9 cellular contexts compared by ENCODE assay signal in genomic region chr11:27700351-27701261, GRCh38. TPM values are rescaled to one million over a fixed set of nuclear protein-coding genes. Genes with fewer than 3 reads are reported as not detected.
A peak's percentile ranks its signal among the peaks of the same experiment; 100 is the strongest.
DNase-seq lines count a peak whose midpoint lies in the region; ATAC-seq, FAIRE-seq and TF ChIP-seq lines count a peak whose summit lies in the region.
"Had no signal": no experiment of that assay in that cellular context is flagged by ENCODE, and none has a peak within 500 bp of the region (broad histone marks: within the 10 kb centered on the region; RNA-seq: fewer than 3 reads in every experiment).

Gene BDNF, minus strand, starts transcription at chr11:27700455. Its CDS starts 41,891 bp downstream, at chr11:27658564.

- no peaks in the 10 kb centered on the region for H3K79me2 ChIP-seq in endothelial cell of umbilical vein (ENCODE audit: control insufficient read depth, insufficient read depth, low read length)

- no peaks in the 10 kb centered on the region for H3K9me3 ChIP-seq in endothelial cell of umbilical vein (replicated peaks; ENCODE audit: control insufficient read depth, insufficient read depth, low read length)
- H3K9me3 ChIP-seq in muscle layer of duodenum (ENCODE audit: control insufficient read depth in 1 of 2, low read length in 2 of 2): no peaks in the 10 kb centered on the region

- CTCF ChIA-PET in endothelial cell of umbilical vein (lab: Charles Lee): interaction anchor here (0.7 to 9.0 kb wide), 19 partner anchors 11 to 1643 kb away, joined by 3 to 168 read pairs (median 7); partner anchors contain the start of genes KIF18A and METTL15

- no peaks in the 10 kb centered on the region for H3K9me1 ChIP-seq in endothelial cell of umbilical vein (replicated peaks; ENCODE audit: control insufficient read depth, extremely low read depth, insufficient read depth, low read length)

- POLR2A ChIA-PET in endothelial cell of umbilical vein (lab: Charles Lee): interaction anchor here (1.1 kb wide), 1 partner anchor 829 kb away, joined by 3 read pairs; no protein-coding TSS in a partner anchor

- H3K4me1 ChIP-seq in endothelial cell of umbilical vein (ENCODE audit: control insufficient read depth, extremely low read depth, insufficient read depth, low read length) (peaks cover 19% of the 10 kb centered on the region), muscle layer of duodenum (ENCODE audit: control insufficient read depth in 1 of 2, insufficient read depth in 2 of 2, low read length in 2 of 2) (peaks cover 0 to 35% of the 10 kb centered on the region in 2 donors)

- H4K20me1 ChIP-seq in endothelial cell of umbilical vein (replicated peaks; ENCODE audit: control insufficient read depth, extremely low read depth, insufficient read depth, low read length): no peaks in the 10 kb centered on the region

- ATAC-seq in HG03139 (IDR thresholded peaks at IDR 0.05; ENCODE audit: unreplicated experiment): no peak

- no peak for TF ChIP-seq CTCF in endothelial cell of umbilical vein (IDR thresholded peaks at IDR 0.05; ENCODE audit: extremely low read depth in 1 of 2, insufficient read depth in 1 of 2, low read depth in 1 of 2, low read length in 2 of 2)

- dilution Hi-C loops in endothelial cell of umbilical vein (cut with MboI; ENCODE audit: extremely low pct_ligation_motif_present, low sequenced_read_pairs): no loop called here

- intact Hi-C loops in endothelial cell of umbilical vein (cut with micrococcal nuclease): loop anchor here (1.0 to 2.0 kb wide), 4 partner anchors 18 to 1042 kb away; partner anchors contain the start of genes KIF18A and METTL15

- DNase-seq in Daoy (ENCODE audit: low read depth) (peak; percentile 47), H54 (ENCODE audit: insufficient read length, low spot score) (peak; percentile 51), SK-N-DZ (ENCODE audit: low spot score) (peak; percentile 68), endothelial cell of umbilical vein (ENCODE audit: low read depth, low spot score) (peak; percentile 55), GDM1 (lab: John Stamatoyannopoulos, UW) (no peak), epidermal melanocyte (ENCODE audit: insufficient read length, low spot score) (no peak)

- peak within 1 kb of the TSS; percentile 60 for H3K27ac ChIP-seq in endothelial cell of umbilical vein (ENCODE audit: insufficient read depth, low read depth, low read length)
- H3K27ac ChIP-seq in muscle layer of duodenum (ENCODE audit: low read length): no peak within 1 kb of the TSS

- no peaks in the 10 kb centered on the region for H3K36me3 ChIP-seq in endothelial cell of umbilical vein (ENCODE audit: control insufficient read depth in 2 of 2, extremely low read depth in 1 of 2, insufficient read depth in 2 of 2, low read length in 2 of 2)
- H3K36me3 ChIP-seq in muscle layer of duodenum (ENCODE audit: control insufficient read depth in 1 of 2, insufficient read depth in 2 of 2, low read length in 2 of 2): no peaks in the 10 kb centered on the region

- H3K4me2 ChIP-seq in endothelial cell of umbilical vein (ENCODE audit: insufficient read depth, low read length): peak within 1 kb of the TSS; percentile 97

- no peak for FAIRE-seq in H54 (lab: Jason Lieb, UNC)
- peak; percentile 61 for FAIRE-seq in endothelial cell of umbilical vein (lab: Jason Lieb, UNC)

- H3K4me3 ChIP-seq in endothelial cell of umbilical vein (replicated peaks in 1 of 3; ENCODE audit: insufficient read depth in 1 of 3, low read depth in 1 of 3, low read length in 3 of 3) (peak within 1 kb of the TSS; percentile 75 to 92 (median 88)), muscle layer of duodenum (ENCODE audit: low read depth in 1 of 2, low read length in 2 of 2) (peak within 1 kb of the TSS; percentile 66 to 70)

- no TSS peak for BruUV-seq in endothelial cell of umbilical vein (replicated peaks; lab: Mats Ljungman, UMichigan)

- H3K9ac ChIP-seq in endothelial cell of umbilical vein (replicated peaks; ENCODE audit: extremely low read depth, insufficient read depth, low read length): peak within 1 kb of the TSS; percentile 89

- H3K27me3 ChIP-seq in endothelial cell of umbilical vein (ENCODE audit: control insufficient read depth in 2 of 2, insufficient read depth in 2 of 2, low read length in 2 of 2) (peaks cover 0 to 10% of the 10 kb centered on the region in 2 experiments), muscle layer of duodenum (ENCODE audit: low read depth, low read length) (peaks cover 49% of the 10 kb centered on the region)

- TF ChIP-seq POLR2A in H54 (IDR thresholded peaks at IDR 0.05; ENCODE audit: low read depth, low read length) (peak; percentile 76), endothelial cell of umbilical vein (IDR thresholded peaks at IDR 0.05; ENCODE audit: low read depth, low read length) (peak; percentile 71)

- peak within 1 kb of the TSS; percentile 97 for H2AFZ ChIP-seq in endothelial cell of umbilical vein (ENCODE audit: low read depth, low read length)

TF ChIP-seq in endothelial cell of umbilical vein, 7 proteins besides CTCF, POLR2A, EP300 and RAD21:
- TF ChIP-seq MYC (IDR thresholded peaks at IDR 0.05; ENCODE audit: low read depth, low read length) (no peak), POLR2AphosphoS5 (IDR thresholded peaks at IDR 0.05; ENCODE audit: insufficient read depth, low read depth, low read length) (peak; percentile 73)

RNA-seq across cellular contexts. Expression of gene BDNF, which starts in this region (rescaled TPM):
- total RNA-seq in Daoy (2014; rRNA removed; shearing (Covaris generic)): 11.9 and 12.5 TPM in 2 replicates
- polyA plus RNA-seq in SK-N-DZ (2014; cell fraction: cytosol; rRNA removed): 16.5 and 17.5 TPM in 2 replicates
- polyA plus RNA-seq in SK-N-DZ (2014; cell fraction: nucleus; rRNA removed): 15.7 and 17.1 TPM in 2 replicates
- total RNA-seq in endothelial cell of umbilical vein: 2.6 and 3.1 TPM in 2 replicates
- 3.2 and 3.6 TPM in 2 replicates for polyA plus RNA-seq in endothelial cell of umbilical vein
- 5.4 and 5.8 TPM in 2 replicates for polyA plus RNA-seq in endothelial cell of umbilical vein (2011; cell fraction: cytosol; rRNA removed)
- 13.2 and 13.8 TPM in 2 replicates for polyA plus RNA-seq in endothelial cell of umbilical vein (2011; cell fraction: nucleus; rRNA removed)
- polyA plus RNA-seq in endothelial cell of umbilical vein (2012): 10.4 and 13.0 TPM in 2 replicates
- polyA minus RNA-seq in endothelial cell of umbilical vein: 6.2 and 7.7 TPM in 2 replicates
- polyA minus RNA-seq in endothelial cell of umbilical vein (2011; cell fraction: cytosol; rRNA and poly(A)+ RNA removed): 1.4 TPM
- 17.7 and 20.4 TPM in 2 replicates for polyA minus RNA-seq in endothelial cell of umbilical vein (2011; cell fraction: nucleus; rRNA and poly(A)+ RNA removed)
- total RNA-seq: T-helper 1 cell treated with Interleukin-12 subunit alpha and Interleukin-12 subunit beta and Interleukin-4 antibody, amounts not matched to agents 30 ng/mL and 1 ng/mL, for 36 hours had no signal

Comparison
In these comparisons a context has a peak if more than half of its experiments do, and no peak if none do; other contexts are left out.
1. DNase-seq: peak in Daoy (single experiment), H54 (single experiment), SK-N-DZ (single experiment) and endothelial cell of umbilical vein (single experiment); none in GDM1 (single experiment) and epidermal melanocyte (single experiment).